ENCODE assay signal across 2 cellular contexts in genomic region chr6:31300797-31301196, GRCh38.
A peak's percentile ranks its signal among the peaks of the same experiment; 100 is the strongest.
TF ChIP-seq lines count a peak whose summit lies in the region.

No MANE protein-coding gene starts in this region.

TF ChIP-seq in GM12891, 5 proteins besides CTCF, POLR2A, EP300 and RAD21:
- no peak for TF ChIP-seq POU2F2 (IDR thresholded peaks at IDR 0.05; ENCODE audit: low read depth, low read length)
- TF ChIP-seq SPI1 (IDR thresholded peaks at IDR 0.05; ENCODE audit: low read depth, low read length): no peak
- no peak for TF ChIP-seq PAX5 (IDR thresholded peaks at IDR 0.05; ENCODE audit: insufficient read depth, low read length, severe bottlenecking)
- TF ChIP-seq TAF1 (IDR thresholded peaks at IDR 0.05; ENCODE audit: low read depth, low read length): no peak
- TF ChIP-seq POLR2AphosphoS5 (IDR thresholded peaks at IDR 0.05; ENCODE audit: low read depth, low read length): no peak
TF ChIP-seq in GM12891: peak in this region for 0.

TF ChIP-seq in K562, 482 proteins besides CTCF, POLR2A, EP300 and RAD21:
- TF ChIP-seq ZNF316 (IDR thresholded peaks at IDR 0.05) (0 out of 2 replicates have a peak, but pooled peaks have one; percentile 21), RBM14 (IDR thresholded peaks at IDR 0.05; ENCODE audit: borderline replicate concordance, insufficient read depth, low read depth, low read length) (no peak), DACH1 (IDR thresholded peaks at IDR 0.05; ENCODE audit: partially characterized antibody) (no peak), GATA2 (CRISPR knock-in tag; IDR thresholded peaks at IDR 0.05) (no peak), PPARD (CRISPR knock-in tag; IDR thresholded peaks at IDR 0.05) (no peak)
